In the genomic region with DNA sequence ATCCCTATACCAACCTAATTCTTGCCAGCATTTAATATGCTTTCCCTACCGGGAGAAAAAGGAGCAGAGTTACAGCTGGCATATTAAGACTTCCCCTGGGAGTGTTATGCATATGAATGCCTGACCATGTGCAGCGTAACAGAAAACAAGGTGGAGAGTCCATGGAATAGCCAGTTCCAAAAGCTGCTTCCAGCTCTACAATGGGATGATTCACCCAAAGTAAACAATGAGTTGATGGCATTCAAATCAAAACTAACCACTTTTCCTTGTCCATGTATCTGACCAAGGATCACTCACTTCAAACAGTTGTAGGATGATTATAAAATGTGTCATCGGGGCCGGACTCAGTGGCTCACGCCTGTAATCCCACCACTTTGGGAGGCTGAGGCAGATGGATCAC, we compare ENCODE assay signal across 12 cellular contexts. TPM values are rescaled to one million over a fixed set of nuclear protein-coding genes. Genes with fewer than 3 reads are reported as not detected.
DNase-seq lines count a peak whose midpoint lies in the region; ATAC-seq lines count a peak whose summit lies in the region.
"Had no signal": no experiment of that assay in that cellular context is flagged by ENCODE, and none has a peak within 500 bp of the region (broad histone marks: within the 10 kb centered on the region; RNA-seq: fewer than 3 reads in every experiment).

No MANE protein-coding gene starts in this region.

- H3K4me3 ChIP-seq in skeletal muscle satellite cell (ENCODE audit: low read length), result no peak overlapping the region
- H3K4me3 ChIP-seq in naive thymus-derived CD4-positive, alpha-beta T cell (ENCODE audit: low read length), result no peak overlapping the region

- H3K4me1 Mint-ChIP-seq in naive thymus-derived CD4-positive, alpha-beta T cell, result no peaks in the 10 kb centered on the region

- H3K9me3 ChIP-seq in skeletal muscle satellite cell (replicated peaks; ENCODE audit: low read length), result no peaks in the 10 kb centered on the region
- no peaks in the 10 kb centered on the region for H3K9me3 ChIP-seq in naive thymus-derived CD4-positive, alpha-beta T cell (ENCODE audit: control insufficient read depth in 2 of 3, low read length in 3 of 3)

- POLR2A ChIA-PET in naive thymus-derived CD4-positive, alpha-beta T cell (lab: Charles Lee), result no interaction called here

- DNase-seq in DMS153 (lab: John Stamatoyannopoulos, UW) (peak; percentile 65), DMS153 treated with DMSO at 0.1 percent for 48 hours (lab: John Stamatoyannopoulos, UW; ENCODE audit: unreplicated experiment) (no peak), NCI-H69 (lab: John Stamatoyannopoulos, UW) (peak; percentile 83), epithelial cell of prostate (ENCODE audit: low read depth, low spot score) (peak; percentile 81), amygdala (lab: John Stamatoyannopoulos, UW) (no peak)
- DNase-seq in naive thymus-derived CD4-positive, alpha-beta T cell, result no peak
- DNase-seq: 8988T; activated CD4-positive, alpha-beta T cell treated with anti-CD3 and anti-CD28 coated beads for 4 hours; anterior cingulate cortex had no signal

- no peak overlapping the region for H3K9ac ChIP-seq in skeletal muscle satellite cell (ENCODE audit: low read depth, low read length)
- H3K9ac ChIP-seq: parathyroid adenoma had no signal

- CTCF ChIA-PET in naive thymus-derived CD4-positive, alpha-beta T cell (lab: Charles Lee), result interaction anchor here (0.6 to 1.2 kb wide), 2 partner anchors 27 to 516 kb away, joined by 4 to 5 read pairs; no protein-coding TSS in a partner anchor

- peak overlapping the region; percentile 14 for H3K27ac ChIP-seq in epithelial cell of prostate
- H3K27ac ChIP-seq in naive thymus-derived CD4-positive, alpha-beta T cell (ENCODE audit: low read depth, low read length), result no peak overlapping the region
- H3K27ac ChIP-seq: parathyroid adenoma had no signal

- no peak overlapping the region for H3K4me3 Mint-ChIP-seq in naive thymus-derived CD4-positive, alpha-beta T cell

- ATAC-seq in HG03159 (IDR thresholded peaks at IDR 0.05; ENCODE audit: unreplicated experiment), result no peak
- ATAC-seq in naive thymus-derived CD4-positive, alpha-beta T cell, result no peak

- H3K36me3 ChIP-seq in skeletal muscle satellite cell (ENCODE audit: insufficient read depth, low read length), result no peaks in the 10 kb centered on the region
- H3K36me3 ChIP-seq in naive thymus-derived CD4-positive, alpha-beta T cell (ENCODE audit: control insufficient read depth in 2 of 3, insufficient read depth in 3 of 3, low read length in 3 of 3), result no peaks in the 10 kb centered on the region

- H3K4me2 ChIP-seq in skeletal muscle satellite cell (ENCODE audit: low read length), result peak overlapping the region; percentile 35

- H3K36me3 Mint-ChIP-seq in naive thymus-derived CD4-positive, alpha-beta T cell, result no peaks in the 10 kb centered on the region

- H3K27me3 ChIP-seq in skeletal muscle satellite cell (ENCODE audit: control insufficient read depth, insufficient read depth, low read length), result peaks cover 18% of the 10 kb centered on the region
- H3K27me3 ChIP-seq in naive thymus-derived CD4-positive, alpha-beta T cell (ENCODE audit: control insufficient read depth in 2 of 2, insufficient read depth in 2 of 2, low read length in 2 of 2), result no peaks in the 10 kb centered on the region

- peaks cover 11% of the 10 kb centered on the region for H3K4me1 ChIP-seq in skeletal muscle satellite cell (ENCODE audit: control insufficient read depth, insufficient read depth, low read length)
- H3K4me1 ChIP-seq in naive thymus-derived CD4-positive, alpha-beta T cell (ENCODE audit: control insufficient read depth in 2 of 2, insufficient read depth in 2 of 2, low read length in 2 of 2), result no peaks in the 10 kb centered on the region
- H3K4me1 ChIP-seq: parathyroid adenoma had no signal

- H3K27ac Mint-ChIP-seq in naive thymus-derived CD4-positive, alpha-beta T cell, result no peak overlapping the region

- intact Hi-C loops in naive thymus-derived CD4-positive, alpha-beta T cell (cut with micrococcal nuclease), result no loop called here

- H3K27me3 Mint-ChIP-seq in naive thymus-derived CD4-positive, alpha-beta T cell, result peaks cover 0 to 10% (median 0%) of the 10 kb centered on the region in 5 donors

- peaks cover 0 to 1% (median 0%) of the 10 kb centered on the region in 11 donors for H3K9me3 Mint-ChIP-seq in naive thymus-derived CD4-positive, alpha-beta T cell

RNA-seq across cellular contexts. Expression of a gene that starts 48.2 kb away (rescaled TPM):
- total RNA-seq in skeletal muscle satellite cell (2012; rRNA removed), result 0.44 TPM in 1 of 2 replicates, not detected in the other
- total RNA-seq in naive thymus-derived CD4-positive, alpha-beta T cell, result 100 to 1,000 TPM in 4 of 5 experiments, 10 to 100 TPM in 1; 75.8 to 156 (median 143) TPM
- polyA plus RNA-seq in naive thymus-derived CD4-positive, alpha-beta T cell, result 1 to 10 TPM; 2.4 to 2.7 TPM

Comparison
In these comparisons a context has a peak if more than half of its experiments do, and no peak if none do; other contexts are left out.
1. DNase-seq: peak in DMS153 (single experiment), NCI-H69 (single experiment) and epithelial cell of prostate (single experiment); none in DMS153 treated with DMSO at 0.1 percent for 48 hours (single experiment), amygdala (0 of 56) and naive thymus-derived CD4-positive, alpha-beta T cell (0 of 9).